ENCODE assay signal across 8 cellular contexts in genomic region chr12:47217595-47217869, GRCh38.
A peak's percentile ranks its signal among the peaks of the same experiment; 100 is the strongest.
DNase-seq lines count a peak whose midpoint lies in the region; ATAC-seq, FAIRE-seq and TF ChIP-seq lines count a peak whose summit lies in the region.
"Not testable (repeated sequence)": the region's sequence is repeated elsewhere in the genome, so short reads cannot be mapped to it uniquely, and the experiment has no call there.

No MANE protein-coding gene starts in this region.

- H3K4me1 ChIP-seq in A549 = peaks cover 76% of the 10 kb centered on the region
- not testable (repeated sequence) for H3K4me1 ChIP-seq in Peyer's patch

- POLR2A ChIA-PET in A549 (lab: Yijun Ruan, JAX) = not testable (repeated sequence)
- POLR2A ChIA-PET in activated CD4-positive, alpha-beta memory T cell treated with anti-CD3 and anti-CD28 coated beads for 36 hours (lab: Charles Lee) = interaction anchor here (0.7 to 11.1 kb wide), 12 partner anchors 8 to 202 kb away, joined by 3 to 207 read pairs (median 6); partner anchors contain the start of genes AMIGO2 and PCED1B

- WGBS in A549 (ENCODE audit: missing lambda C conversion rate) = 93% methylated on average over 8 of the region's 8 CpGs

- not testable (repeated sequence) for TF ChIP-seq EP300 in A549 (IDR thresholded peaks at IDR 0.05)

- peaks cover 23% of the 10 kb centered on the region for H3K4me1 Mint-ChIP-seq in activated CD4-positive, alpha-beta memory T cell treated with anti-CD3 and anti-CD28 coated beads for 36 hours (ENCODE audit: low read depth)
- peaks cover 64% of the 10 kb centered on the region for H3K4me1 Mint-ChIP-seq in central memory CD8-positive, alpha-beta T cell
- peaks cover 54 to 79% (median 64%) of the 10 kb centered on the region in 3 donors for H3K4me1 Mint-ChIP-seq in naive B cell
- H3K4me1 Mint-ChIP-seq in stimulated activated naive CD8-positive, alpha-beta T cell treated with anti-CD3 and anti-CD28 coated beads, Interleukin-15, Interleukin-2, amounts not matched to agents 100 ng/mL and 50 ng/mL, for 24 hours (ENCODE audit: low read depth) = peaks cover 70% of the 10 kb centered on the region

- intact Hi-C loops in activated CD4-positive, alpha-beta memory T cell treated with anti-CD3 and anti-CD28 coated beads for 36 hours (cut with micrococcal nuclease) = loop anchor here (5.0 to 10.0 kb wide), 5 partner anchors 487 to 1490 kb away; partner anchors contain the start of genes ARID2, RPAP3, SCAF11 and SLC38A2

- not testable (repeated sequence) for H3K27me3 Mint-ChIP-seq in activated CD4-positive, alpha-beta memory T cell treated with anti-CD3 and anti-CD28 coated beads for 36 hours; central memory CD8-positive, alpha-beta T cell; naive B cell; stimulated activated naive CD8-positive, alpha-beta T cell treated with anti-CD3 and anti-CD28 coated beads, Interleukin-15, Interleukin-2, amounts not matched to agents 100 ng/mL and 50 ng/mL, for 24 hours

- H3K4me2 ChIP-seq in A549 = not testable (repeated sequence)

- CTCF ChIA-PET in A549 (lab: Yijun Ruan, JAX) = interaction anchor here (0.9 to 2.7 kb wide), 4 partner anchors 10 to 420 kb away, joined by 3 to 14 read pairs (median 4); no protein-coding TSS in a partner anchor
- CTCF ChIA-PET in activated CD4-positive, alpha-beta memory T cell treated with anti-CD3 and anti-CD28 coated beads for 36 hours (lab: Charles Lee) = interaction anchor here (1.0 to 3.0 kb wide), 5 partner anchors 10 to 185 kb away, joined by 3 to 12 read pairs (median 3); no protein-coding TSS in a partner anchor

- peak overlapping the region; percentile 98 to 99 for H3K27ac ChIP-seq in A549
- H3K27ac ChIP-seq in Peyer's patch = peak overlapping the region in 3 of 4 donors; percentile 35 to 89 (median 87)

- H3K4me3 Mint-ChIP-seq in activated CD4-positive, alpha-beta memory T cell treated with anti-CD3 and anti-CD28 coated beads for 36 hours = peak overlapping the region; percentile 85
- H3K4me3 Mint-ChIP-seq in central memory CD8-positive, alpha-beta T cell = peak overlapping the region; percentile 94
- H3K4me3 Mint-ChIP-seq in naive B cell = peak overlapping the region; percentile 86 to 97 (median 94)
- H3K4me3 Mint-ChIP-seq in stimulated activated naive CD8-positive, alpha-beta T cell treated with anti-CD3 and anti-CD28 coated beads, Interleukin-15, Interleukin-2, amounts not matched to agents 100 ng/mL and 50 ng/mL, for 24 hours = peak overlapping the region; percentile 91

- H3K36me3 ChIP-seq in Peyer's patch = not testable (repeated sequence)

- H3K9me3 ChIP-seq in A549, Peyer's patch: not testable (repeated sequence)

- H3K9me3 Mint-ChIP-seq in activated CD4-positive, alpha-beta memory T cell treated with anti-CD3 and anti-CD28 coated beads for 36 hours; central memory CD8-positive, alpha-beta T cell; naive B cell; stimulated activated naive CD8-positive, alpha-beta T cell treated with anti-CD3 and anti-CD28 coated beads, Interleukin-15, Interleukin-2, amounts not matched to agents 100 ng/mL and 50 ng/mL, for 24 hours: not testable (repeated sequence)

- peak overlapping the region; percentile 96 for H3K27ac Mint-ChIP-seq in activated CD4-positive, alpha-beta memory T cell treated with anti-CD3 and anti-CD28 coated beads for 36 hours
- peak overlapping the region; percentile 100 for H3K27ac Mint-ChIP-seq in central memory CD8-positive, alpha-beta T cell (ENCODE audit: low read depth)
- peak overlapping the region; percentile 91 to 99 (median 97) for H3K27ac Mint-ChIP-seq in naive B cell
- H3K27ac Mint-ChIP-seq in stimulated activated naive CD8-positive, alpha-beta T cell treated with anti-CD3 and anti-CD28 coated beads, Interleukin-15, Interleukin-2, amounts not matched to agents 100 ng/mL and 50 ng/mL, for 24 hours = peak overlapping the region; percentile 98

- ATAC-seq in A549; central memory CD8-positive, alpha-beta T cell (replicated peaks; ENCODE audit: extremely low read depth, poor library complexity, severe bottlenecking); naive B cell (ENCODE audit: low read depth in 2 of 2): not testable (repeated sequence)

- H3K4me3 ChIP-seq in A549 = not testable (repeated sequence)
- H3K4me3 ChIP-seq in GM12864 (ENCODE audit: low read depth, low read length) = peak overlapping the region; percentile 45; the same call in 1 of the 2 replicates
- H3K4me3 ChIP-seq in Peyer's patch = peak overlapping the region; percentile 13 to 39 (median 28)

- not testable (repeated sequence) for H3K27me3 ChIP-seq in Peyer's patch

- TF ChIP-seq RAD21 in A549 (conservative IDR thresholded peaks at IDR 0.05 in 1 of 2, IDR thresholded peaks at IDR 0.05 in 1 of 2) = not testable (repeated sequence)

- not testable (repeated sequence) for TF ChIP-seq CTCF in A549 (IDR thresholded peaks at IDR 0.05); GM12864 (IDR thresholded peaks at IDR 0.05; ENCODE audit: low read depth, low read length, missing control alignments); Peyer's patch (IDR thresholded peaks at IDR 0.05)

- FAIRE-seq in A549 (lab: Jason Lieb, UNC) = not testable (repeated sequence)

- not testable (repeated sequence) for TF ChIP-seq POLR2A in A549 (IDR thresholded peaks at IDR 0.05; ENCODE audit: low read length); Peyer's patch (IDR thresholded peaks at IDR 0.05)

- H3K36me3 Mint-ChIP-seq in activated CD4-positive, alpha-beta memory T cell treated with anti-CD3 and anti-CD28 coated beads for 36 hours = peaks cover 85% of the 10 kb centered on the region
- peaks cover 59% of the 10 kb centered on the region for H3K36me3 Mint-ChIP-seq in central memory CD8-positive, alpha-beta T cell (ENCODE audit: insufficient read depth)
- H3K36me3 Mint-ChIP-seq in naive B cell = not testable (repeated sequence)
- H3K36me3 Mint-ChIP-seq in stimulated activated naive CD8-positive, alpha-beta T cell treated with anti-CD3 and anti-CD28 coated beads, Interleukin-15, Interleukin-2, amounts not matched to agents 100 ng/mL and 50 ng/mL, for 24 hours (ENCODE audit: low read depth) = peaks cover 89% of the 10 kb centered on the region

- DNase-seq in A549 (ENCODE audit: low read depth in 1 of 2, low spot score in 1 of 2); GM12864 (ENCODE audit: low read depth); central memory CD8-positive, alpha-beta T cell (ENCODE audit: low spot score in 2 of 2); naive B cell: not testable (repeated sequence)
- peak in 1 of 3 donors; percentile 51 for DNase-seq in Peyer's patch
- peak; percentile 47 for DNase-seq in activated CD4-positive, alpha-beta memory T cell treated with anti-CD3 and anti-CD28 coated beads for 36 hours
- DNase-seq in activated naive CD4-positive, alpha-beta T cell treated with Interleukin-2 at 50 U/mL for 16 hours = peak; percentile 34
